ENCODE assay signal across 17 cellular contexts in the genomic region with DNA sequence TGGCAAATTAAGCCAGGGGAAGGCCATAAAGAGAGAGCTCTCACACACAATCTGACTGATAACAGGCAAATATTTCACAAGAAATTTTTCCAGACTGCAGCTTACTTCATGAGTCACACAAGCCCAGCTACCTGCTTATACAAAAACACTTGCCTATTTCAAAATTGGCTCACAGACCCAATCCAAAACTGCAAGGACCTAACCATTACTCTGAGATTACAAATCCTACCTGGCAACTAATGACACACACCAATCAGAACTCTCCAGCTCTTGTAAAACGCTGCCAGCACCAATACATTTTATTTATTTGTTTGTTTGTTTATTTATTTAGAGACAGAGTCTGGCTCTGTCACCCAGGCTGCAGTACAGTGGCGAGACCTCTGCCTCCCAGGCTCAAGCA. TPM values are rescaled to one million over a fixed set of nuclear protein-coding genes. Genes with fewer than 3 reads are reported as not detected.
DNase-seq lines count a peak whose midpoint lies in the region; ATAC-seq and TF ChIP-seq lines count a peak whose summit lies in the region.
"Had no signal": no experiment of that assay in that cellular context is flagged by ENCODE, and none has a peak within 500 bp of the region (broad histone marks: within the 10 kb centered on the region; RNA-seq: fewer than 3 reads in every experiment).

No MANE protein-coding gene starts in this region.

- DNase-seq in ELR (ENCODE audit: low read depth) = peak; percentile 13
- DNase-seq in M059J (ENCODE audit: low read depth) = peak; percentile 25
- DNase-seq in amniotic epithelial cell (ENCODE audit: low read depth) = peak; percentile 31
- no peak for DNase-seq in memory B cell (ENCODE audit: low spot score in 2 of 2)
- no peak for DNase-seq in CD4-positive, alpha-beta memory T cell
- no peak for DNase-seq in upper lobe of left lung
- DNase-seq: activated CD4-positive, alpha-beta T cell treated with anti-CD3 and anti-CD28 coated beads for 48 hours; activated T-cell treated with anti-CD3 and anti-CD28 coated beads, Interleukin-2, amount 50 U/mL, for 24 hours; cerebellar nuclear complex; NCI-H146; NCI-H524; ovary; stimulated activated naive B cell treated with anti-CD40 and anti-IgM and Interleukin-4, amounts not matched to agents 10 μg/mL and 1 μg/mL and 100 μg/mL, for 72 hours had no signal

- WGBS in upper lobe of left lung, 2 donors = 40 to 44% methylated on average over 2 of the region's 2 CpGs

- POLR2A ChIA-PET in CD4-positive, alpha-beta memory T cell (lab: Charles Lee; ENCODE audit: partially characterized antibody) = no interaction called here

- ATAC-seq in memory B cell (ENCODE audit: low read depth) (peak; percentile 45), HG03457 (IDR thresholded peaks at IDR 0.05; ENCODE audit: unreplicated experiment) (no peak), upper lobe of left lung (ENCODE audit: low FRiP score in 2 of 2) (no peak)
- ATAC-seq: Right ventricle myocardium inferior had no signal

- no peak overlapping the region for H3K27ac Mint-ChIP-seq in memory B cell
- H3K27ac Mint-ChIP-seq in CD4-positive, alpha-beta memory T cell = no peak overlapping the region
- H3K27ac Mint-ChIP-seq: activated T-cell treated with anti-CD3 and anti-CD28 coated beads, Interleukin-2, amount 50 U/mL, for 24 hours; stimulated activated naive B cell treated with anti-CD40 and anti-IgM and Interleukin-4, amounts not matched to agents 10 μg/mL and 1 μg/mL and 100 μg/mL, for 72 hours had no signal

- no peaks in the 10 kb centered on the region for H3K4me1 ChIP-seq in CD4-positive, alpha-beta memory T cell (ENCODE audit: insufficient read depth, low read length)
- no peaks in the 10 kb centered on the region for H3K4me1 ChIP-seq in upper lobe of left lung

- no peaks in the 10 kb centered on the region for H3K36me3 ChIP-seq in CD4-positive, alpha-beta memory T cell (ENCODE audit: insufficient read depth, low read length)
- H3K36me3 ChIP-seq in upper lobe of left lung = no peaks in the 10 kb centered on the region
- H3K36me3 ChIP-seq: ovary had no signal

- TF ChIP-seq POLR2A in upper lobe of left lung (IDR thresholded peaks at IDR 0.05) = no peak

- H3K4me3 ChIP-seq in CD4-positive, alpha-beta memory T cell (ENCODE audit: low read length in 2 of 2) = no peak overlapping the region
- no peak overlapping the region for H3K4me3 ChIP-seq in upper lobe of left lung
- H3K4me3 ChIP-seq: ovary, smooth muscle cell had no signal

- intact Hi-C loops in CD4-positive, alpha-beta memory T cell (cut with micrococcal nuclease) = no loop called here

- peaks cover 6% of the 10 kb centered on the region for H3K36me3 Mint-ChIP-seq in memory B cell
- peaks cover 5 to 13% of the 10 kb centered on the region in 2 donors for H3K36me3 Mint-ChIP-seq in CD4-positive, alpha-beta memory T cell

- H3K9me3 ChIP-seq in CD4-positive, alpha-beta memory T cell (ENCODE audit: control insufficient read depth in 1 of 2, low read length in 2 of 2) = peaks cover 0 to 3% of the 10 kb centered on the region in 2 donors
- peaks cover 5 to 42% (median 24%) of the 10 kb centered on the region in 4 donors for H3K9me3 ChIP-seq in upper lobe of left lung

- peaks cover 28% of the 10 kb centered on the region for H3K9me3 Mint-ChIP-seq in memory B cell
- H3K9me3 Mint-ChIP-seq in CD4-positive, alpha-beta memory T cell = peaks cover 0 to 79% (median 54%) of the 10 kb centered on the region in 8 donors

- no peaks in the 10 kb centered on the region for H3K27me3 ChIP-seq in CD4-positive, alpha-beta memory T cell (ENCODE audit: insufficient read depth, low read length)
- no peaks in the 10 kb centered on the region for H3K27me3 ChIP-seq in upper lobe of left lung
- H3K27me3 ChIP-seq: ovary had no signal

- CTCF ChIA-PET in CD4-positive, alpha-beta memory T cell (lab: Charles Lee; ENCODE audit: partially characterized antibody) = no interaction called here

- no peak for TF ChIP-seq CTCF in upper lobe of left lung (IDR thresholded peaks at IDR 0.05)

- no peak for TF ChIP-seq EP300 in upper lobe of left lung (IDR thresholded peaks at IDR 0.05)

- no peaks in the 10 kb centered on the region for H3K27me3 Mint-ChIP-seq in memory B cell
- H3K27me3 Mint-ChIP-seq in CD4-positive, alpha-beta memory T cell = no peaks in the 10 kb centered on the region
- H3K27me3 Mint-ChIP-seq: activated T-cell treated with anti-CD3 and anti-CD28 coated beads, Interleukin-2, amount 50 U/mL, for 24 hours; stimulated activated naive B cell treated with anti-CD40 and anti-IgM and Interleukin-4, amounts not matched to agents 10 μg/mL and 1 μg/mL and 100 μg/mL, for 72 hours had no signal

- H3K4me1 Mint-ChIP-seq in memory B cell = peaks cover 2% of the 10 kb centered on the region
- no peaks in the 10 kb centered on the region for H3K4me1 Mint-ChIP-seq in CD4-positive, alpha-beta memory T cell
- H3K4me1 Mint-ChIP-seq: stimulated activated naive B cell treated with anti-CD40 and anti-IgM and Interleukin-4, amounts not matched to agents 10 μg/mL and 1 μg/mL and 100 μg/mL, for 72 hours had no signal

- H3K27ac ChIP-seq in CD4-positive, alpha-beta memory T cell (ENCODE audit: low read depth, low read length) = no peak overlapping the region
- no peak overlapping the region for H3K27ac ChIP-seq in upper lobe of left lung
- H3K27ac ChIP-seq: KMS-11, ovary had no signal

- H3K4me3 Mint-ChIP-seq in memory B cell = no peak overlapping the region
- H3K4me3 Mint-ChIP-seq in CD4-positive, alpha-beta memory T cell = no peak overlapping the region
- H3K4me3 Mint-ChIP-seq: activated T-cell treated with anti-CD3 and anti-CD28 coated beads, Interleukin-2, amount 50 U/mL, for 24 hours; stimulated activated naive B cell treated with anti-CD40 and anti-IgM and Interleukin-4, amounts not matched to agents 10 μg/mL and 1 μg/mL and 100 μg/mL, for 72 hours had no signal

RNA-seq across cellular contexts. Expression of gene ZFP82, which starts 18.1 kb away (rescaled TPM):
- 8.9 and 10.1 TPM in 2 replicates for total RNA-seq in M059J (2014; rRNA removed; shearing (Covaris generic))
- 1 to 10 TPM; 8.2 to 8.6 TPM for total RNA-seq in CD4-positive, alpha-beta memory T cell
- polyA plus RNA-seq in CD4-positive, alpha-beta memory T cell = 10 to 100 TPM in 1 of 2 donors, 1 to 10 TPM in 1; 8.3 to 12.3 TPM
- 1 to 10 TPM in 5 of 6 donors, under 1 TPM in 1; 0.78 to 8.1 (median 4.2) TPM for total RNA-seq in upper lobe of left lung

RNA-seq across cellular contexts. Expression of gene ZNF566, which starts 52.8 kb away (rescaled TPM):
- total RNA-seq in M059J (2014; rRNA removed; shearing (Covaris generic)) = 4.5 and 6.7 TPM in 2 replicates
- 10 to 100 TPM; 25.9 to 30.6 TPM for total RNA-seq in CD4-positive, alpha-beta memory T cell
- 10 to 100 TPM; 10.9 to 19.3 TPM for polyA plus RNA-seq in CD4-positive, alpha-beta memory T cell
- 10 to 100 TPM in 2 of 6 donors, 1 to 10 TPM in 4; 5.5 to 17.6 (median 8.1) TPM for total RNA-seq in upper lobe of left lung

RNA-seq across cellular contexts. Expression of gene ZFP14, which starts 57.5 kb away (rescaled TPM):
- 1.5 and 2.1 TPM in 2 replicates for total RNA-seq in M059J (2014; rRNA removed; shearing (Covaris generic))
- 10 to 100 TPM; 20.7 to 21.2 TPM for total RNA-seq in CD4-positive, alpha-beta memory T cell
- 1 to 10 TPM; 2.1 to 7.2 TPM for polyA plus RNA-seq in CD4-positive, alpha-beta memory T cell
- total RNA-seq in upper lobe of left lung = 10 to 100 TPM in 1 of 6 donors, 1 to 10 TPM in 5; 1.7 to 11.5 (median 6.1) TPM

Comparison
In these comparisons a context has a peak if more than half of its experiments do, and no peak if none do; other contexts are left out.
1. DNase-seq: peak in ELR (single experiment), M059J (single experiment) and amniotic epithelial cell (single experiment); none in memory B cell (0 of 2), CD4-positive, alpha-beta memory T cell (0 of 5) and upper lobe of left lung (0 of 2).